In genomic region chr17:16872836-16873653, GRCh38 we compare ENCODE assay signal across 8 cellular contexts.
A peak's percentile ranks its signal among the peaks of the same experiment; 100 is the strongest.
DNase-seq lines count a peak whose midpoint lies in the region; ATAC-seq and TF ChIP-seq lines count a peak whose summit lies in the region.

No MANE protein-coding gene starts in this region.

- no peaks in the 10 kb centered on the region for H3K4me1 Mint-ChIP-seq in Calu3 (ENCODE audit: low read depth, unreplicated experiment)
- H3K4me1 Mint-ChIP-seq in HFFc6 (ENCODE audit: low read depth): peaks cover 6% of the 10 kb centered on the region; the same call in 1 of the 2 replicates
- H3K4me1 Mint-ChIP-seq in neural crest cell: no peaks in the 10 kb centered on the region

- no peak overlapping the region for H3K4me3 ChIP-seq in SU-DHL-6 (ENCODE audit: insufficient read depth, low read length, poor library complexity, severe bottlenecking)

- BruUV-seq in Calu3 (replicated peaks; lab: Mats Ljungman, UMichigan): no TSS peak

- H3K9me3 Mint-ChIP-seq in Calu3 (ENCODE audit: low read depth, unreplicated experiment): no peaks in the 10 kb centered on the region
- peaks cover 12% of the 10 kb centered on the region for H3K9me3 Mint-ChIP-seq in HFFc6
- H3K9me3 Mint-ChIP-seq in neural crest cell: peaks cover 5% of the 10 kb centered on the region

- H3K27ac ChIP-seq in SU-DHL-6 (ENCODE audit: low read depth, low read length): no peak overlapping the region

- H3K4me3 Mint-ChIP-seq in Calu3 (ENCODE audit: low read depth, unreplicated experiment) (no peak overlapping the region), HFFc6 (no peak overlapping the region), neural crest cell (no peak overlapping the region)

- no peak overlapping the region for H3K4me2 ChIP-seq in SU-DHL-6 (ENCODE audit: low read depth, low read length, poor library complexity, severe bottlenecking)

- no peak overlapping the region for H3K9ac ChIP-seq in SU-DHL-6 (ENCODE audit: low read length)

- CTCF ChIA-PET in Calu3 (lab: Charles Lee): no interaction called here

- no peak for ATAC-seq in GM19328 (IDR thresholded peaks at IDR 0.05; ENCODE audit: unreplicated experiment)
- ATAC-seq in HG03565 (IDR thresholded peaks at IDR 0.05; ENCODE audit: unreplicated experiment): no peak

- H2AFZ ChIP-seq in SU-DHL-6 (ENCODE audit: low read depth, low read length, severe bottlenecking): no peak overlapping the region

- no peaks in the 10 kb centered on the region for H3F3A ChIP-seq in SU-DHL-6 (ENCODE audit: insufficient read depth)

- no peaks in the 10 kb centered on the region for H3K36me3 ChIP-seq in SU-DHL-6 (ENCODE audit: low read length)

- H3K9me3 ChIP-seq in SU-DHL-6 (ENCODE audit: insufficient read depth, low read length): no peaks in the 10 kb centered on the region

- no peaks in the 10 kb centered on the region for H3K79me2 ChIP-seq in SU-DHL-6 (ENCODE audit: insufficient read depth, low read length)

- intact Hi-C loops in Calu3 (cut with micrococcal nuclease; ENCODE audit: unreplicated experiment): no loop called here

- TF ChIP-seq CTCF in Calu3 (IDR thresholded peaks at IDR 0.05; ENCODE audit: unreplicated experiment): peak; percentile 59
- peak; percentile 92 for TF ChIP-seq CTCF in HFFc6 (IDR thresholded peaks at IDR 0.05)
- TF ChIP-seq CTCF in SU-DHL-6 (IDR thresholded peaks at IDR 0.05; ENCODE audit: insufficient read depth, low read length, poor library complexity, severe bottlenecking): peak; percentile 69
- TF ChIP-seq CTCF in neural crest cell (conservative IDR thresholded peaks at IDR 0.05): peak; percentile 70

- H3K27me3 Mint-ChIP-seq in Calu3 (ENCODE audit: unreplicated experiment) (no peaks in the 10 kb centered on the region), HFFc6 (ENCODE audit: insufficient read depth) (peaks cover 28% of the 10 kb centered on the region), neural crest cell (ENCODE audit: low read depth) (no peaks in the 10 kb centered on the region)

- H4K20me1 ChIP-seq in SU-DHL-6 (ENCODE audit: low read depth, low read length): no peaks in the 10 kb centered on the region

- H3K27me3 ChIP-seq in SU-DHL-6 (ENCODE audit: low read length): no peaks in the 10 kb centered on the region

- H3K36me3 Mint-ChIP-seq in Calu3 (ENCODE audit: insufficient read depth, unreplicated experiment): peaks cover 5% of the 10 kb centered on the region
- peaks cover 8% of the 10 kb centered on the region for H3K36me3 Mint-ChIP-seq in HFFc6 (ENCODE audit: low read depth)
- no peaks in the 10 kb centered on the region for H3K36me3 Mint-ChIP-seq in neural crest cell (ENCODE audit: low read depth)

- H3K27ac Mint-ChIP-seq in Calu3 (ENCODE audit: unreplicated experiment) (no peak overlapping the region), HFFc6 (no peak overlapping the region), neural crest cell (ENCODE audit: unreplicated experiment) (no peak overlapping the region)

- DNase-seq in Calu3: peak; percentile 50
- DNase-seq in HFFc6: no peak
- DNase-seq in effector CD8-positive, alpha-beta T cell (lab: John Stamatoyannopoulos, UW): peak; percentile 10
- DNase-seq in neural crest cell (ENCODE audit: low read depth, low spot score): peak; percentile 50
- no peak for DNase-seq in NCI-H446 treated with DMSO at 0.1 percent for 48 hours (lab: John Stamatoyannopoulos, UW)

- H3K9me2 ChIP-seq in SU-DHL-6 (replicated peaks; ENCODE audit: insufficient read depth, low read length): no peaks in the 10 kb centered on the region

Comparison
In these comparisons a context has a peak if more than half of its experiments do, and no peak if none do; other contexts are left out.
1. DNase-seq: peak in Calu3 (single experiment), effector CD8-positive, alpha-beta T cell (single experiment) and neural crest cell (single experiment); none in HFFc6 (single experiment) and NCI-H446 treated with DMSO at 0.1 percent for 48 hours (single experiment).
2. Peak in every context shown above with its lines, with median percentiles within 50 percentile points of each other: CTCF ChIP-seq.